Comparison of ENCODE assay signal across 10 cellular contexts in genomic region chr12:57885207-57885606, GRCh38.
"Had no signal": no experiment of that assay in that cellular context is flagged by ENCODE, and none has a peak within 500 bp of the region (broad histone marks: within the 10 kb centered on the region; RNA-seq: fewer than 3 reads in every experiment).

No MANE protein-coding gene starts in this region.

- FAIRE-seq: H1, H54, HepG2 had no signal

- H3K4me3 Mint-ChIP-seq: GM23338, H9, HFFc6, IgD-negative memory B cell had no signal

- H2AFZ ChIP-seq: GM23338 had no signal

- H3K27ac ChIP-seq: HL-60 had no signal

- H3K4me2 ChIP-seq: GM23338 had no signal

- H3K27ac Mint-ChIP-seq: GM23338, H9, HFFc6 had no signal

- DNase-seq: H9, HCEC 1CT, HFFc6, KG1 had no signal

- H3K4me3 ChIP-seq: GM23338 had no signal

- ATAC-seq: GM23338, HepG2 had no signal
